In genomic region chr16:87380403-87380802, GRCh38 we compare ENCODE assay signal across 1 cellular context.
TF ChIP-seq lines count a peak whose summit lies in the region.

No MANE protein-coding gene starts in this region.

TF ChIP-seq in K562, 482 proteins besides CTCF, POLR2A, EP300 and RAD21:
- TF ChIP-seq ETV5 (CRISPR knock-in tag; IDR thresholded peaks at IDR 0.05; ENCODE audit: low read depth) (no peak), ZNF592 (IDR thresholded peaks at IDR 0.05) (no peak), ARNT (IDR thresholded peaks at IDR 0.05) (no peak), ZNF41 (CRISPR knock-in tag; conservative IDR thresholded peaks at IDR 0.05) (no peak), ZNF431 (CRISPR knock-in tag; IDR thresholded peaks at IDR 0.05) (no peak), BRF1 (IDR thresholded peaks at IDR 0.05; ENCODE audit: borderline replicate concordance, extremely low read depth, insufficient read length) (no peak), ZNF282 (CRISPR knock-in tag; IDR thresholded peaks at IDR 0.05) (no peak), FOXK1 (CRISPR knock-in tag; IDR thresholded peaks at IDR 0.05; ENCODE audit: borderline replicate concordance) (no peak), ZNF740 (CRISPR knock-in tag; IDR thresholded peaks at IDR 0.05) (no peak), ZNF740 (tag; IDR thresholded peaks at IDR 0.05) (no peak)
